ENCODE assay signal across 15 cellular contexts in the genomic region with DNA sequence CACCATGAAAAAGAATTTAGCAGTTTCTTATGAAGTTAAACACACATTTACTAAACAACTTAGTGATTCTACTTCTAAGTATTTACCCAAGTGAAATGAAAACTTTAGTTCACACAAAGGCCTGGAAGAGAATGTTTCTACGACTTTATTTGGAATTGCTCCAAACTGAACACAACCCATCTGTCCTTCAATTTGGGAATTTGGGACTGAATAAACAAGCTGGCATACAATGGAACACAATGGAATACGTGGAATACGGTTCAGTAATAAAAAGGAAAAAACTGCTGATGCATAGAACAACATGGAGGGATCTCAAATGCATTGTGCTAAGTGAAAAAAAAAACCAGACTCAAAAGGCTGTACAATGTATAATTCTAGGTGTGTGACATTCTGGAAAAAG.
"Had no signal": no experiment of that assay in that cellular context is flagged by ENCODE, and none has a peak within 500 bp of the region (broad histone marks: within the 10 kb centered on the region; RNA-seq: fewer than 3 reads in every experiment).

No MANE protein-coding gene starts in this region.

- H3K27me3 ChIP-seq: colonic mucosa, gastrocnemius medialis, heart right ventricle, right atrium auricular region, sigmoid colon had no signal

- DNase-seq: colonic mucosa; effector memory CD4-positive, alpha-beta T cell; gastrocnemius medialis; heart right ventricle; islet precursor cell; natural killer cell; sigmoid colon; small intestine; stimulated activated CD4-positive, alpha-beta T cell treated with anti-CD3 and anti-CD28 coated beads, Interleukin-12 subunit alpha, Interleukin-12 subunit beta, amount 100 ng/mL, for 4 hours; stimulated activated naive CD4-positive, alpha-beta T cell treated with Interleukin-2 at 50 U/mL for 16 hours; trophoblast cell had no signal

- H3K36me3 ChIP-seq: colonic mucosa, esophagus muscularis mucosa, gastrocnemius medialis, heart right ventricle, right atrium auricular region, sigmoid colon had no signal

- ATAC-seq: gastrocnemius medialis, heart right ventricle, left lobe of liver, natural killer cell had no signal

- H3K4me1 ChIP-seq: colonic mucosa, gastrocnemius medialis had no signal

- H3K9me3 ChIP-seq: colonic mucosa, esophagus muscularis mucosa, gastrocnemius medialis, heart right ventricle, right atrium auricular region, sigmoid colon had no signal

- H3K4me3 ChIP-seq: colonic mucosa, esophagus muscularis mucosa, gastrocnemius medialis, heart right ventricle, right atrium auricular region, sigmoid colon had no signal

- H3K27ac ChIP-seq: colonic mucosa, epithelial cell of prostate, esophagus muscularis mucosa, gastrocnemius medialis, heart right ventricle, right atrium auricular region, sigmoid colon had no signal
